In the genomic region with DNA sequence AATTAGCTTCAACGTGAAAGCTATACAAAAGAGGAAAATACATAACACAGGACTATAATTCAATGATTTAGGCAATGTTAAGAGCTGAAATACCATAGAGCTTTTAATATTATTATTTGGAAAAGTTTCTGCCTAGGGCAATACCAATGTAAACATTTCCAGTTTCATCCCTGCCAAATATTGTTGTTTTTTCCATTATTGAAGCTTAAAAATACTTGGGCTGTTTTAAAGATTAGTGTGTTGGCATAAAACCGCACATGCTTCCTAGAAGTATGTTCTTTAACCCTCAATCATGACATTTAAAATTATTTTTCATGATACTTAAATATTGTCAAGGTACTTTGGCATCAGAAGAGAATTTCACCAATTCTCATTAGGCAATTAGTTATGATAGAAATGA, we compare ENCODE assay signal across 19 cellular contexts. TPM values are rescaled to one million over a fixed set of nuclear protein-coding genes. Genes with fewer than 3 reads are reported as not detected.
DNase-seq lines count a peak whose midpoint lies in the region; ATAC-seq and TF ChIP-seq lines count a peak whose summit lies in the region.
"Had no signal": no experiment of that assay in that cellular context is flagged by ENCODE, and none has a peak within 500 bp of the region (broad histone marks: within the 10 kb centered on the region; RNA-seq: fewer than 3 reads in every experiment).

No MANE protein-coding gene starts in this region.

- no peaks in the 10 kb centered on the region for H3K9me3 ChIP-seq in heart right ventricle
- H3K9me3 ChIP-seq in SJCRH30 (replicated peaks): no peaks in the 10 kb centered on the region
- H3K9me3 ChIP-seq: MG63 had no signal

- 37 to 39% methylated on average over 2 of the region's 2 CpGs for WGBS in heart right ventricle, 2 donors

- H3K27me3 ChIP-seq in heart right ventricle: no peaks in the 10 kb centered on the region
- H3K27me3 ChIP-seq in SJCRH30: no peaks in the 10 kb centered on the region
- H3K27me3 ChIP-seq: MG63 had no signal

- TF ChIP-seq CTCF in heart right ventricle (IDR thresholded peaks at IDR 0.05): no peak
- TF ChIP-seq CTCF in cardiac fibroblast (IDR thresholded peaks at IDR 0.05; ENCODE audit: low read depth, low read length): no peak
- TF ChIP-seq CTCF in fibroblast of the aortic adventitia (IDR thresholded peaks at IDR 0.05; ENCODE audit: insufficient read depth, low read length): no peak

- no peak for DNase-seq in heart right ventricle
- no peak for DNase-seq in cardiac septum (ENCODE audit: low spot score)
- peak; percentile 41 to 59 for DNase-seq in cardiac fibroblast (ENCODE audit: low read depth in 2 of 2)
- peak; percentile 28 for DNase-seq in fibroblast of the aortic adventitia (ENCODE audit: low read depth)
- DNase-seq in SJCRH30: no peak
- no peak for DNase-seq in left lobe of liver (ENCODE audit: low spot score)
- DNase-seq: 8988T, COR-L47, DMS153, GOT3, KBM-7, MG63, NCI-H1105 treated with DMSO at 0.1 percent for 48 hours, NCI-H187, NCI-H2171, NCI-H774 had no signal

- H3K36me3 ChIP-seq in heart right ventricle (no peaks in the 10 kb centered on the region), SJCRH30 (no peaks in the 10 kb centered on the region)
- H3K36me3 ChIP-seq: MG63 had no signal

- peak overlapping the region in 6 of 10 donors; percentile 7 to 50 (median 22) for H3K27ac ChIP-seq in heart right ventricle
- no peak overlapping the region for H3K27ac ChIP-seq in SJCRH30

- ATAC-seq in heart right ventricle: no peak
- ATAC-seq in HG03354 (IDR thresholded peaks at IDR 0.05; ENCODE audit: poor library complexity, severe bottlenecking, unreplicated experiment): no peak
- no peak for ATAC-seq in HG02610 (IDR thresholded peaks at IDR 0.05; ENCODE audit: unreplicated experiment)
- ATAC-seq in left lobe of liver: no peak

- H3K4me1 ChIP-seq in heart right ventricle (peaks cover 0 to 27% (median 9%) of the 10 kb centered on the region in 9 donors), SJCRH30 (0 out of 2 replicates have a peak, but pooled peaks cover 11% of the 10 kb centered on the region)

- intact Hi-C loops in heart right ventricle (cut with DNase I) (loop anchor here in 2 of 10 donors (10.0 kb wide), 2 partner anchors 179 to 199 kb away; no protein-coding TSS in a partner anchor), cardiac septum (cut with DNase I) (no loop called here)

- H3K4me3 ChIP-seq in heart right ventricle (no peak overlapping the region), cardiac fibroblast (replicated peaks in 1 of 2; ENCODE audit: low read depth in 2 of 2, low read length in 2 of 2) (no peak overlapping the region), fibroblast of the aortic adventitia (ENCODE audit: low read depth, low read length) (no peak overlapping the region), SJCRH30 (no peak overlapping the region)
- H3K4me3 ChIP-seq: MG63 had no signal

RNA-seq across cellular contexts. Expression of gene PDE1A, which starts 18.7 kb away (rescaled TPM):
- total RNA-seq in heart right ventricle (10 to 100 TPM in 9 of 10 donors, 1 to 10 TPM in 1; 5.8 to 66.7 (median 17.2) TPM), cardiac septum (9.6 TPM), fibroblast of the aortic adventitia (ENCODE audit: low replicate concordance) (18.7 and 34.9 TPM in 2 replicates), left lobe of liver (1.1 TPM)
- 1 to 10 TPM; 3.6 to 4.9 TPM for polyA plus RNA-seq in heart right ventricle
- 1.1 and 1.6 TPM in 2 replicates for total RNA-seq in SJCRH30 (2014; rRNA removed; shearing (Covaris generic))
- polyA plus RNA-seq: CD14-positive monocyte had no signal

Comparison
In these comparisons a context has a peak if more than half of its experiments do, and no peak if none do; other contexts are left out.
1. DNase-seq: peak in cardiac fibroblast (2 of 2) and fibroblast of the aortic adventitia (single experiment); none in heart right ventricle (0 of 2), cardiac septum (single experiment), SJCRH30 (0 of 2) and left lobe of liver (single experiment).